In the genomic region with DNA sequence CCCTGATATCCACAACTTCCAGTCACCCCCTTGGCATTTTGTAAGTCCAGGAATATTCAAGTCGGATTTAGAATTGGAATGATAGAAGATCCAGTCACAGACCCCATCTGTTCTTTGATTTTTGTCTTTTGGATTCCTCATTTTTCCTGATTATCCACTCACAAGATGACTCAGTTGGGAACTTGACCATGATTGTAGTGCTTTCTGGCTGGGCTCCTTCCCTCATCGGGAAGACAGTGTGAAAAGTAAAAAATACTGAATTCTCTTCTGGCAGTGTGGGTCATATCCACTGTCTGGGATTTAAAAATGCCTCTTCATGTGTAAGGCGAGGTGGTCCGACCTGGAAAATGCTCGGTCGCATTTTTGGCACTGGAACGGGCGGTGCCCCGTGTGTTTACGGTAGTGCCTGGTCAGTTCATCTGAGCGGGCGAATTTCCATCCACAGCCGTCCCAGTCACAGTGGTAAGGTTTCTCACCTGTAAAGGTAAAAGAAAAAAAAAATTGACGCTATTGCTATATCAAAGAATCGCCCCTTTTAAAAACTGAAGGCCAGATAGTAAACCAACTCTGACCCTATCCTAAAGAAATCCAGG, we compare ENCODE assay signal across 14 cellular contexts. TPM values are rescaled to one million over a fixed set of nuclear protein-coding genes. Genes with fewer than 3 reads are reported as not detected.
DNase-seq lines count a peak whose midpoint lies in the region; TF ChIP-seq lines count a peak whose summit lies in the region.
"Had no signal": no experiment of that assay in that cellular context is flagged by ENCODE, and none has a peak within 500 bp of the region (broad histone marks: within the 10 kb centered on the region; RNA-seq: fewer than 3 reads in every experiment).

No MANE protein-coding gene starts in this region.

- BruUV-seq in Caco-2 (replicated peaks; lab: Mats Ljungman, UMichigan) (no TSS peak), A673 (replicated peaks; lab: Mats Ljungman, UMichigan) (no TSS peak)

- H3K4me1 ChIP-seq in fibroblast of lung (ENCODE audit: control insufficient read depth, extremely low read depth, insufficient read depth, low read length) (no peaks in the 10 kb centered on the region), osteoblast (ENCODE audit: insufficient read depth, low read length) (peaks cover 11% of the 10 kb centered on the region), transverse colon (peaks cover 3 to 17% (median 6%) of the 10 kb centered on the region in 4 donors), Caco-2 (peaks cover under 1% of the 10 kb centered on the region; the same call in 1 of the 2 replicates), A673 (ENCODE audit: insufficient read depth, low read length, poor library complexity, severe bottlenecking) (peaks cover 19% of the 10 kb centered on the region)

- peaks cover 6% of the 10 kb centered on the region for H3K4me1 Mint-ChIP-seq in Caco-2 (ENCODE audit: low read depth, unreplicated experiment)

- H2AFZ ChIP-seq in fibroblast of lung (ENCODE audit: low read length) = no peak overlapping the region
- no peak overlapping the region for H2AFZ ChIP-seq in osteoblast (ENCODE audit: low read length)

- WGBS in transverse colon (ENCODE audit: low coverage in 1 of 2), 2 donors = 41 to 50% methylated on average over 3 to 15 of the region's 15 CpGs

- H3K27ac Mint-ChIP-seq in Caco-2 (ENCODE audit: unreplicated experiment) = no peak overlapping the region
- H3K27ac Mint-ChIP-seq: activated CD4-positive, alpha-beta memory T cell treated with anti-CD3 and anti-CD28 coated beads, Interleukin-2, amount 10 ng/mL, durations not matched to agents 7 days and 5 days; H9 had no signal

- H3K9me3 Mint-ChIP-seq in Caco-2 (ENCODE audit: unreplicated experiment) = no peaks in the 10 kb centered on the region
- H3K9me3 Mint-ChIP-seq: activated CD4-positive, alpha-beta memory T cell treated with anti-CD3 and anti-CD28 coated beads, Interleukin-2, amount 10 ng/mL, durations not matched to agents 7 days and 5 days had no signal

- TF ChIP-seq CTCF in fibroblast of lung (conservative IDR thresholded peaks at IDR 0.05 in 1 of 2, IDR thresholded peaks at IDR 0.05 in 1 of 2; ENCODE audit: low read depth in 1 of 2, low read length in 2 of 2) (no peak), osteoblast (IDR thresholded peaks at IDR 0.05; ENCODE audit: extremely low read depth, low read depth, low read length) (no peak), transverse colon (IDR thresholded peaks at IDR 0.05) (no peak), Caco-2 (IDR thresholded peaks at IDR 0.05; ENCODE audit: insufficient read depth in 1 of 2, low read depth in 1 of 2, low read length in 1 of 2, severe bottlenecking in 1 of 2, unreplicated experiment in 1 of 2) (no peak), A673 (conservative IDR thresholded peaks at IDR 0.05; ENCODE audit: low read depth, low read length) (no peak)

- H3K79me2 ChIP-seq in fibroblast of lung (ENCODE audit: control insufficient read depth, insufficient read depth, low read length) = peaks cover 32% of the 10 kb centered on the region
- peaks cover 30% of the 10 kb centered on the region for H3K79me2 ChIP-seq in osteoblast (ENCODE audit: insufficient read depth, low read length)

- H4K20me1 ChIP-seq in fibroblast of lung (ENCODE audit: control insufficient read depth, extremely low read depth, insufficient read depth, low read length) (no peaks in the 10 kb centered on the region), osteoblast (ENCODE audit: insufficient read depth, low read length) (no peaks in the 10 kb centered on the region)

- no peak overlapping the region for H3K4me3 Mint-ChIP-seq in Caco-2 (ENCODE audit: unreplicated experiment)
- H3K4me3 Mint-ChIP-seq: activated CD4-positive, alpha-beta memory T cell treated with anti-CD3 and anti-CD28 coated beads, Interleukin-2, amount 10 ng/mL, durations not matched to agents 7 days and 5 days had no signal

- H3K27me3 ChIP-seq in fibroblast of lung (ENCODE audit: control insufficient read depth, insufficient read depth, low read length) (no peaks in the 10 kb centered on the region), osteoblast (ENCODE audit: insufficient read depth, low read length) (no peaks in the 10 kb centered on the region), transverse colon (no peaks in the 10 kb centered on the region), Caco-2 (replicated peaks; ENCODE audit: control insufficient read depth, insufficient read depth, low read length) (no peaks in the 10 kb centered on the region), A673 (replicated peaks; ENCODE audit: insufficient read depth, low read depth, low read length, poor library complexity) (peaks cover 29% of the 10 kb centered on the region)

- no peak for TF ChIP-seq POLR2A in transverse colon (IDR thresholded peaks at IDR 0.05)

- no peak for TF ChIP-seq EP300 in transverse colon (IDR thresholded peaks at IDR 0.05; ENCODE audit: low read depth)

- peaks cover 24% of the 10 kb centered on the region for H3K36me3 Mint-ChIP-seq in Caco-2 (ENCODE audit: insufficient read depth, unreplicated experiment)

- POLR2A ChIA-PET in Caco-2 (lab: Charles Lee) (no interaction called here), A673 (lab: Charles Lee; ENCODE audit: low non-redundant PET) (no interaction called here)

- H3K9me3 ChIP-seq in fibroblast of lung (ENCODE audit: control insufficient read depth, insufficient read depth, low read depth, low read length) (no peaks in the 10 kb centered on the region), osteoblast (ENCODE audit: low read depth, low read length) (no peaks in the 10 kb centered on the region), transverse colon (no peaks in the 10 kb centered on the region), Caco-2 (no peaks in the 10 kb centered on the region), A673 (ENCODE audit: low read depth, low read length, poor library complexity, severe bottlenecking) (no peaks in the 10 kb centered on the region)

- no peak overlapping the region for H3K9ac ChIP-seq in fibroblast of lung (ENCODE audit: insufficient read depth, low read length)

- CTCF ChIA-PET in Caco-2 (lab: Charles Lee) = no interaction called here
- CTCF ChIA-PET in A673 (lab: Charles Lee) = no interaction called here

- H3K4me2 ChIP-seq in fibroblast of lung (ENCODE audit: extremely low read depth, insufficient read depth, low read length) (peak overlapping the region; percentile 40), osteoblast (ENCODE audit: insufficient read depth, low read length) (peak overlapping the region; percentile 7)

- in situ Hi-C loops in transverse colon (cut with MboI; ENCODE audit: low pct_ligation_motif_present in 1 of 4, low pct_unique_long_range_greater_than_20kb in 1 of 4, low sequenced_read_pairs in 3 of 4) = loop anchor here in 1 of 4 donors (25.0 kb wide), 2 partner anchors 252 to 777 kb away; no protein-coding TSS in a partner anchor

- H3K4me3 ChIP-seq in fibroblast of lung (replicated peaks in 1 of 4; ENCODE audit: control extremely low read depth in 1 of 4, insufficient read depth in 1 of 4, low read depth in 3 of 4, low read length in 4 of 4) (peak overlapping the region; percentile 17 to 98 (median 96)), osteoblast (ENCODE audit: insufficient read depth, low read length) (peak overlapping the region; percentile 6), transverse colon (peak overlapping the region; percentile 3 to 85 (median 80)), Caco-2 (ENCODE audit: low read depth, low read length) (no peak overlapping the region), A673 (ENCODE audit: low read depth, low read length, poor library complexity, severe bottlenecking) (no peak overlapping the region)

- H3K36me3 ChIP-seq in fibroblast of lung (ENCODE audit: control insufficient read depth, insufficient read depth, low read length) (peaks cover 13% of the 10 kb centered on the region), osteoblast (ENCODE audit: insufficient read depth, low read length) (peaks cover 16% of the 10 kb centered on the region), transverse colon (peaks cover 0 to 19% (median 9%) of the 10 kb centered on the region in 4 donors), Caco-2 (ENCODE audit: control insufficient read depth, insufficient read depth, low read length) (no peaks in the 10 kb centered on the region), A673 (ENCODE audit: insufficient read depth, low read length, poor library complexity, severe bottlenecking) (no peaks in the 10 kb centered on the region)

- peak overlapping the region; percentile 5 for H3K27ac ChIP-seq in fibroblast of lung (ENCODE audit: insufficient read depth, low read length)
- H3K27ac ChIP-seq in osteoblast (ENCODE audit: low read depth, low read length) = no peak overlapping the region
- peak overlapping the region; percentile 92 to 93 (median 92) for H3K27ac ChIP-seq in transverse colon
- H3K27ac ChIP-seq in A673 (ENCODE audit: low read depth, low read length, poor library complexity, severe bottlenecking) = no peak overlapping the region

- intact Hi-C loops in transverse colon (cut with DNase I; ENCODE audit: low total_unique reads) (loop anchor here (5.0 to 10.0 kb wide), 2 partner anchors 267 to 659 kb away; no protein-coding TSS in a partner anchor), Caco-2 (cut with micrococcal nuclease; ENCODE audit: unreplicated experiment) (loop anchor here (5.0 to 10.0 kb wide), 4 partner anchors 62 to 1279 kb away; no protein-coding TSS in a partner anchor), A673 (cut with micrococcal nuclease; ENCODE audit: unreplicated experiment) (loop anchor here (5.0 kb wide), 2 partner anchors 63 to 1272 kb away; no protein-coding TSS in a partner anchor)

- H3K27me3 Mint-ChIP-seq in Caco-2 (ENCODE audit: insufficient read depth, unreplicated experiment) = no peaks in the 10 kb centered on the region

- peak; percentile 16 for DNase-seq in NCI-H748 (lab: John Stamatoyannopoulos, UW; ENCODE audit: unreplicated experiment)
- no peak for DNase-seq in NCI-H748 treated with DMSO at 0.1 percent for 48 hours (lab: John Stamatoyannopoulos, UW)
- DNase-seq in fibroblast of lung (ENCODE audit: low read depth in 2 of 2) = peak; percentile 14 to 26
- DNase-seq in osteoblast (ENCODE audit: insufficient read length, low spot score, missing footprints) = no peak
- DNase-seq in transverse colon = no peak
- no peak for DNase-seq in Caco-2
- DNase-seq in A673 (ENCODE audit: low spot score) = no peak
- no peak for DNase-seq in A172 (ENCODE audit: low spot score)
- DNase-seq: 8988T; activated CD4-positive, alpha-beta memory T cell treated with anti-CD3 and anti-CD28 coated beads, Interleukin-2, amount 10 ng/mL, durations not matched to agents 7 days and 5 days; H9; NCI-H774; SIG-M5; stimulated activated naive CD4-positive, alpha-beta T cell had no signal

RNA-seq across cellular contexts. Expression of a gene that starts 4.0 kb away (rescaled TPM):
- total RNA-seq in fibroblast of lung = 22.9 and 32.7 TPM in 2 replicates
- polyA plus RNA-seq in fibroblast of lung = 10.3 and 28.0 TPM in 2 replicates
- 14.2 and 38.4 TPM in 2 replicates for polyA plus RNA-seq in fibroblast of lung (2012)
- polyA minus RNA-seq in fibroblast of lung (ENCODE audit: low replicate concordance) = 5.0 and 10.7 TPM in 2 replicates
- total RNA-seq in osteoblast = 33.9 and 34.7 TPM in 2 replicates
- 100 to 1,000 TPM; 304 to 861 (median 407) TPM for total RNA-seq in transverse colon
- total RNA-seq in Caco-2 (2022) = 4.9 and 7.2 TPM in 2 replicates
- total RNA-seq in A673 (2021) = 0.28 and 0.49 TPM in 2 replicates
- 5.4 and 6.4 TPM in 2 replicates for total RNA-seq in A172 (2014; rRNA removed; shearing (Covaris generic))

Comparison
In these comparisons a context has a peak if more than half of its experiments do, and no peak if none do; other contexts are left out.
1. DNase-seq: peak in NCI-H748 (single experiment) and fibroblast of lung (2 of 2); none in NCI-H748 treated with DMSO at 0.1 percent for 48 hours (single experiment), osteoblast (single experiment), transverse colon (single experiment), Caco-2 (0 of 2), A673 (single experiment) and A172 (single experiment).
2. H3K27ac ChIP-seq: peak in fibroblast of lung (single experiment) and transverse colon (4 of 4); none in osteoblast (single experiment) and A673 (single experiment).
3. H3K4me3 ChIP-seq: peak in fibroblast of lung (4 of 4), osteoblast (single experiment) and transverse colon (4 of 4); none in Caco-2 (single experiment) and A673 (single experiment).